Comparison of ENCODE assay signal across 15 cellular contexts in genomic region chr10:72016608-72017310, GRCh38. TPM values are rescaled to one million over a fixed set of nuclear protein-coding genes. Genes with fewer than 3 reads are reported as not detected.
DNase-seq lines count a peak whose midpoint lies in the region; ATAC-seq and TF ChIP-seq lines count a peak whose summit lies in the region.
"Had no signal": no experiment of that assay in that cellular context is flagged by ENCODE, and none has a peak within 500 bp of the region (broad histone marks: within the 10 kb centered on the region; RNA-seq: fewer than 3 reads in every experiment).

No MANE protein-coding gene starts in this region.

- intact Hi-C loops in IMR-90 (cut with micrococcal nuclease), result no loop called here

- H3K9me3 Mint-ChIP-seq in effector memory CD8-positive, alpha-beta T cell, result no peaks in the 10 kb centered on the region
- H3K9me3 Mint-ChIP-seq in stimulated activated memory B cell treated with anti-CD40 and anti-IgM and Interleukin-4, amounts not matched to agents 10 μg/mL and 1 μg/mL and 100 μg/mL, for 72 hours, result peaks cover 3% of the 10 kb centered on the region

- H4K8ac ChIP-seq in IMR-90 (ENCODE audit: low read depth in 2 of 2, low read length in 2 of 2), result no peak overlapping the region

- DNase-seq in IMR-90 (no peak), right atrium auricular region (ENCODE audit: low spot score) (no peak)
- DNase-seq in effector memory CD8-positive, alpha-beta T cell, result no peak
- no peak for DNase-seq in stimulated activated CD4-positive, alpha-beta T cell treated with anti-CD3 and anti-CD28 coated beads, Interleukin-4, amount 100 ng/mL, for 24 hours
- DNase-seq: activated CD8-positive, alpha-beta T cell treated with anti-CD3 and anti-CD28 coated beads, Interleukin-2, amount 10 ng/mL, durations not matched to agents 7 days and 5 days; activated effector memory CD4-positive, alpha-beta T cell treated with anti-CD3 and anti-CD28 coated beads, Interleukin-2, amount 50 U/mL, for 16 hours; central memory CD4-positive, alpha-beta T cell; DND-41; MM.1S had no signal

- H3K27me3 Mint-ChIP-seq in effector memory CD8-positive, alpha-beta T cell, result peaks cover 14 to 41% of the 10 kb centered on the region in 2 donors
- H3K27me3 Mint-ChIP-seq in stimulated activated memory B cell treated with anti-CD40 and anti-IgM and Interleukin-4, amounts not matched to agents 10 μg/mL and 1 μg/mL and 100 μg/mL, for 72 hours, result peaks cover 43% of the 10 kb centered on the region

- H3K4me3 ChIP-seq in IMR-90 (ENCODE audit: insufficient read depth, low read depth, low read length) (no peak overlapping the region), right atrium auricular region (no peak overlapping the region), skeletal muscle satellite cell (ENCODE audit: low read length) (no peak overlapping the region)

- H2BK5ac ChIP-seq in IMR-90 (ENCODE audit: low read depth, low read length, poor library complexity, severe bottlenecking), result no peak overlapping the region

- in situ Hi-C loops in IMR-90 (cut with MboI; ENCODE audit: low sequenced_read_pairs), result no loop called here

- H2AK5ac ChIP-seq in IMR-90 (ENCODE audit: low read depth, low read length), result peak overlapping the region; percentile 41; the same call in 1 of the 2 replicates

- peaks cover 10% of the 10 kb centered on the region; the same call in 1 of the 2 replicates for H4K20me1 ChIP-seq in IMR-90 (ENCODE audit: insufficient read depth, low read length)

- no peak overlapping the region for H3K4me3 Mint-ChIP-seq in effector memory CD8-positive, alpha-beta T cell
- no peak overlapping the region for H3K4me3 Mint-ChIP-seq in stimulated activated memory B cell treated with anti-CD40 and anti-IgM and Interleukin-4, amounts not matched to agents 10 μg/mL and 1 μg/mL and 100 μg/mL, for 72 hours
- H3K4me3 Mint-ChIP-seq: activated CD8-positive, alpha-beta T cell treated with anti-CD3 and anti-CD28 coated beads, Interleukin-2, amount 10 ng/mL, durations not matched to agents 7 days and 5 days; B cell had no signal

- peak overlapping the region; percentile 35 for H3K4ac ChIP-seq in IMR-90 (ENCODE audit: low read depth, low read length)

- no peak overlapping the region for H3K18ac ChIP-seq in IMR-90 (ENCODE audit: low read depth, low read length)

- peak overlapping the region; percentile 11 for H2BK120ac ChIP-seq in IMR-90 (ENCODE audit: low read depth, low read length)

- no peak overlapping the region for H2AK9ac ChIP-seq in IMR-90 (replicated peaks; ENCODE audit: low read depth, low read length, poor library complexity)

- H3K27ac Mint-ChIP-seq in effector memory CD8-positive, alpha-beta T cell, result no peak overlapping the region
- no peak overlapping the region for H3K27ac Mint-ChIP-seq in stimulated activated memory B cell treated with anti-CD40 and anti-IgM and Interleukin-4, amounts not matched to agents 10 μg/mL and 1 μg/mL and 100 μg/mL, for 72 hours
- H3K27ac Mint-ChIP-seq: activated CD8-positive, alpha-beta T cell treated with anti-CD3 and anti-CD28 coated beads, Interleukin-2, amount 10 ng/mL, durations not matched to agents 7 days and 5 days; B cell had no signal

- H3K27ac ChIP-seq in IMR-90 (ENCODE audit: insufficient read depth, low read length), result no peak overlapping the region
- peak overlapping the region; percentile 27 for H3K27ac ChIP-seq in angular gyrus (ENCODE audit: low read depth, low read length)
- peak overlapping the region; percentile 78 to 88 for H3K27ac ChIP-seq in right atrium auricular region
- H3K27ac ChIP-seq: epithelial cell of prostate had no signal

- H2BK15ac ChIP-seq in IMR-90 (ENCODE audit: low read depth, low read length), result no peak overlapping the region

- H3K9me3 ChIP-seq in IMR-90 (ENCODE audit: control insufficient read depth, insufficient read depth, low read length) (no peaks in the 10 kb centered on the region), right atrium auricular region (no peaks in the 10 kb centered on the region), skeletal muscle satellite cell (replicated peaks; ENCODE audit: low read length) (no peaks in the 10 kb centered on the region)

- POLR2A ChIA-PET in IMR-90 (lab: Charles Lee; ENCODE audit: unreplicated experiment), result interaction anchor here (0.7 kb wide), 1 partner anchor 1597 kb away, joined by 6 read pairs; no protein-coding TSS in a partner anchor

- no peak for TF ChIP-seq POLR2A in IMR-90 (IDR thresholded peaks at IDR 0.05; ENCODE audit: low read depth, low read length)

- no peak overlapping the region for H4K91ac ChIP-seq in IMR-90 (ENCODE audit: insufficient read depth, low read depth, low read length)

- BruUV-seq in IMR-90 (replicated peaks; lab: Mats Ljungman, UMichigan), result no TSS peak

- no peak overlapping the region for H2AFZ ChIP-seq in IMR-90 (replicated peaks; ENCODE audit: low read length, poor library complexity)

- no CpG with 5 or more reads among the region's 14 CpGs for WGBS in IMR-90 (ENCODE audit: extremely low coverage in 2 of 2, insufficient read length in 1 of 2), 2 experiments

- H3K23ac ChIP-seq in IMR-90 (ENCODE audit: low read depth, low read length), result no peak overlapping the region; the same call in 1 of the 2 replicates

- H3K9ac ChIP-seq in IMR-90 (ENCODE audit: low read depth, low read length), result no peak overlapping the region
- H3K9ac ChIP-seq in skeletal muscle satellite cell (ENCODE audit: low read depth, low read length), result no peak overlapping the region

- H3K4me1 ChIP-seq in IMR-90 (ENCODE audit: control insufficient read depth, insufficient read depth, low read length) (peaks cover 14% of the 10 kb centered on the region), right atrium auricular region (peaks cover 0 to 71% of the 10 kb centered on the region in 2 donors), skeletal muscle satellite cell (ENCODE audit: control insufficient read depth, insufficient read depth, low read length) (peaks cover 13% of the 10 kb centered on the region)

- dilution Hi-C loops in IMR-90 (cut with HindIII; ENCODE audit: low sequenced_read_pairs, unreplicated experiment), result no loop called here

- peaks cover 5% of the 10 kb centered on the region for H3K27me3 ChIP-seq in IMR-90 (ENCODE audit: control insufficient read depth, insufficient read depth, low read length)
- no peaks in the 10 kb centered on the region for H3K27me3 ChIP-seq in right atrium auricular region
- H3K27me3 ChIP-seq in skeletal muscle satellite cell (ENCODE audit: control insufficient read depth, insufficient read depth, low read length), result no peaks in the 10 kb centered on the region

- no peaks in the 10 kb centered on the region for H3K36me3 ChIP-seq in IMR-90 (ENCODE audit: control insufficient read depth, insufficient read depth, low read length)
- H3K36me3 ChIP-seq in right atrium auricular region, result no peaks in the 10 kb centered on the region
- H3K36me3 ChIP-seq in skeletal muscle satellite cell (ENCODE audit: insufficient read depth, low read length), result peaks cover 13% of the 10 kb centered on the region

- no peak overlapping the region for H4K5ac ChIP-seq in IMR-90 (ENCODE audit: low read depth, low read length)

- peaks cover 4 to 5% of the 10 kb centered on the region in 2 donors for H3K4me1 Mint-ChIP-seq in effector memory CD8-positive, alpha-beta T cell (ENCODE audit: low read depth in 2 of 2)
- peaks cover 7% of the 10 kb centered on the region for H3K4me1 Mint-ChIP-seq in stimulated activated memory B cell treated with anti-CD40 and anti-IgM and Interleukin-4, amounts not matched to agents 10 μg/mL and 1 μg/mL and 100 μg/mL, for 72 hours

- CTCF ChIA-PET in IMR-90 (lab: Yijun Ruan, JAX), result no interaction called here

- H3K36me3 Mint-ChIP-seq in effector memory CD8-positive, alpha-beta T cell (ENCODE audit: insufficient read depth), result no peaks in the 10 kb centered on the region
- no peaks in the 10 kb centered on the region for H3K36me3 Mint-ChIP-seq in stimulated activated memory B cell treated with anti-CD40 and anti-IgM and Interleukin-4, amounts not matched to agents 10 μg/mL and 1 μg/mL and 100 μg/mL, for 72 hours

- H3K14ac ChIP-seq in IMR-90 (replicated peaks; ENCODE audit: low read depth, low read length), result no peak overlapping the region

- no peak for TF ChIP-seq CTCF in IMR-90 (conservative IDR thresholded peaks at IDR 0.05; ENCODE audit: low read depth, low read length)
- TF ChIP-seq CTCF in right atrium auricular region (IDR thresholded peaks at IDR 0.05), result no peak

- H3K79me1 ChIP-seq in IMR-90 (ENCODE audit: low read depth in 1 of 2, low read length in 2 of 2), result no peaks in the 10 kb centered on the region; a peak in 1 of 4 replicates

- TF ChIP-seq RAD21 in IMR-90 (IDR thresholded peaks at IDR 0.05; ENCODE audit: low read length), result no peak

- ATAC-seq in IMR-90 (ENCODE audit: low read depth) (no peak), HG02981 (IDR thresholded peaks at IDR 0.05; ENCODE audit: unreplicated experiment) (no peak)
- ATAC-seq in effector memory CD8-positive, alpha-beta T cell (replicated peaks), result no peak
- ATAC-seq in stimulated activated memory B cell treated with anti-CD40 and anti-IgM and Interleukin-4, amounts not matched to agents 10 μg/mL and 1 μg/mL and 100 μg/mL, for 72 hours, result no peak
- ATAC-seq: activated CD8-positive, alpha-beta T cell treated with anti-CD3 and anti-CD28 coated beads, Interleukin-2, amount 10 ng/mL, durations not matched to agents 7 days and 5 days had no signal

- H2BK20ac ChIP-seq in IMR-90 (ENCODE audit: low read depth, low read length), result peak overlapping the region; percentile 52; the same call in 1 of the 2 replicates

- H3K9me1 ChIP-seq in IMR-90 (ENCODE audit: insufficient read depth, low read length), result peaks cover 14% of the 10 kb centered on the region

- no peak overlapping the region for H3K4me2 ChIP-seq in IMR-90 (ENCODE audit: low read depth, low read length)
- peak overlapping the region; percentile 18 for H3K4me2 ChIP-seq in skeletal muscle satellite cell (ENCODE audit: low read length)

- no peak overlapping the region for H3K56ac ChIP-seq in IMR-90 (ENCODE audit: extremely low read depth, insufficient read depth, low read length)

TF ChIP-seq in IMR-90, 13 proteins besides CTCF, POLR2A, EP300 and RAD21 (continues in another document):
- TF ChIP-seq RFX5 (IDR thresholded peaks at IDR 0.05; ENCODE audit: low read depth, low read length) (no peak), ELK1 (IDR thresholded peaks at IDR 0.05; ENCODE audit: borderline replicate concordance, low read depth, low read length) (no peak)

RNA-seq across cellular contexts. Expression of gene CHST3, which starts 52.6 kb away (rescaled TPM):
- 9.0 and 10.6 TPM in 2 replicates for total RNA-seq in IMR-90 (2012; rRNA removed)
- polyA plus RNA-seq in IMR-90 (2012; rRNA removed), result 8.6 and 9.1 TPM in 2 replicates
- 5.5 and 6.1 TPM in 2 replicates for polyA plus RNA-seq in IMR-90 (2012; cell fraction: cytosol; rRNA removed)
- 5.5 and 7.2 TPM in 2 replicates for polyA plus RNA-seq in IMR-90 (2012; cell fraction: nucleus; rRNA removed; ENCODE audit: low replicate concordance)
- total RNA-seq in right atrium auricular region, result 10 to 100 TPM; 21.3 to 45.4 TPM
- total RNA-seq in skeletal muscle satellite cell (2012; rRNA removed), result 19.3 and 25.3 TPM in 2 replicates
- total RNA-seq: activated CD8-positive, alpha-beta T cell treated with anti-CD3 and anti-CD28 coated beads, Interleukin-2, amount 10 ng/mL, durations not matched to agents 7 days and 5 days; B cell had no signal
